ENCODE assay signal across 11 cellular contexts in genomic region chr3:45343947-45344346, GRCh38.
A peak's percentile ranks its signal among the peaks of the same experiment; 100 is the strongest.
DNase-seq lines count a peak whose midpoint lies in the region; ATAC-seq and TF ChIP-seq lines count a peak whose summit lies in the region.
"Had no signal": no experiment of that assay in that cellular context is flagged by ENCODE, and none has a peak within 500 bp of the region (broad histone marks: within the 10 kb centered on the region; RNA-seq: fewer than 3 reads in every experiment).

No MANE protein-coding gene starts in this region.

- no peaks in the 10 kb centered on the region for H3K4me1 ChIP-seq in iPS DF 6.9 (ENCODE audit: control insufficient read depth, insufficient read depth, low read length)

- no peak overlapping the region for H3K27ac ChIP-seq in RWPE1
- no peak overlapping the region for H3K27ac ChIP-seq in iPS DF 6.9 (ENCODE audit: low read length)
- H3K27ac ChIP-seq: suprapubic skin had no signal

- H3K4me3 ChIP-seq in iPS DF 6.9 (ENCODE audit: low read length): no peak overlapping the region
- H3K4me3 ChIP-seq: lung, suprapubic skin had no signal

- no peaks in the 10 kb centered on the region for H3K27me3 ChIP-seq in iPS DF 6.9 (ENCODE audit: control insufficient read depth, insufficient read depth, low read length)
- H3K27me3 ChIP-seq: suprapubic skin had no signal

- CTCF ChIA-PET in RWPE1 (lab: Yijun Ruan, JAX): no interaction called here

- no CpG with 5 or more reads among the region's 2 CpGs for WGBS in iPS DF 6.9 (ENCODE audit: insufficient coverage, insufficient read length)

- ATAC-seq in HG03432 (IDR thresholded peaks at IDR 0.05; ENCODE audit: unreplicated experiment): no peak

- H3K36me3 ChIP-seq in iPS DF 6.9 (ENCODE audit: control insufficient read depth, insufficient read depth, low read length): no peaks in the 10 kb centered on the region
- H3K36me3 ChIP-seq: suprapubic skin had no signal

- H3K9me3 ChIP-seq in iPS DF 6.9 (ENCODE audit: control insufficient read depth, insufficient read depth, low read length): no peaks in the 10 kb centered on the region
- H3K9me3 ChIP-seq: suprapubic skin had no signal

- DNase-seq in EH (ENCODE audit: low read depth): peak; percentile 48
- peak; percentile 43 for DNase-seq in HuH-7 (ENCODE audit: low spot score)
- peak; percentile 5 for DNase-seq in RWPE1 (ENCODE audit: low spot score)
- peak; percentile 27 for DNase-seq in iPS DF 6.9 (ENCODE audit: low read depth, low spot score)
- DNase-seq in inferior parietal cortex (ENCODE audit: extremely low spot score): no peak
- no peak for DNase-seq in activated CD4-positive, alpha-beta T cell treated with anti-CD3 and anti-CD28 coated beads for 48 hours
- DNase-seq: posterior cingulate gyrus, SIG-M5 had no signal

- POLR2A ChIA-PET in RWPE1 (lab: Yijun Ruan, JAX; ENCODE audit: low non-redundant PET): no interaction called here

- TF ChIP-seq CTCF in RWPE1 (conservative IDR thresholded peaks at IDR 0.05; ENCODE audit: low read depth): no peak

Comparison
In these comparisons a context has a peak if more than half of its experiments do, and no peak if none do; other contexts are left out.
1. DNase-seq: peak in EH (single experiment), HuH-7 (single experiment), RWPE1 (single experiment) and iPS DF 6.9 (single experiment); none in inferior parietal cortex (single experiment) and activated CD4-positive, alpha-beta T cell treated with anti-CD3 and anti-CD28 coated beads for 48 hours (single experiment).